17 cellular contexts compared by ENCODE assay signal in genomic region chr2:179170897-179171296, GRCh38.
A peak's percentile ranks its signal among the peaks of the same experiment; 100 is the strongest.
DNase-seq lines count a peak whose midpoint lies in the region; ATAC-seq and TF ChIP-seq lines count a peak whose summit lies in the region.
"Had no signal": no experiment of that assay in that cellular context is flagged by ENCODE, and none has a peak within 500 bp of the region (broad histone marks: within the 10 kb centered on the region; RNA-seq: fewer than 3 reads in every experiment).

No MANE protein-coding gene starts in this region.

- peak overlapping the region; percentile 64 for H3K27ac Mint-ChIP-seq in MCF 10A (ENCODE audit: low read depth, unreplicated experiment)
- H3K27ac Mint-ChIP-seq: CD4-positive, CD25-positive, alpha-beta regulatory T cell; T-helper 1 cell treated with Interleukin-12 subunit alpha and Interleukin-12 subunit beta and Interleukin-4 antibody, amounts not matched to agents 30 μg/mL and 1 μg/mL, for 36 hours had no signal

- no peak for TF ChIP-seq POLR2A in breast epithelium (IDR thresholded peaks at IDR 0.05)

- POLR2A ChIA-PET in MCF 10A (lab: Yijun Ruan, JAX) (interaction anchor here (1.3 kb wide), 1 partner anchor 9 kb away, joined by 4 read pairs; no protein-coding TSS in a partner anchor), RWPE1 (lab: Yijun Ruan, JAX; ENCODE audit: low non-redundant PET) (no interaction called here)

- no peaks in the 10 kb centered on the region for H3K36me3 ChIP-seq in breast epithelium

- CTCF ChIA-PET in MCF 10A (lab: Yijun Ruan, JAX), result no interaction called here
- CTCF ChIA-PET in RWPE1 (lab: Yijun Ruan, JAX), result no interaction called here

- no peak for ATAC-seq in HG03045 (IDR thresholded peaks at IDR 0.05; ENCODE audit: unreplicated experiment)
- ATAC-seq: Panc1 had no signal

- no peak for TF ChIP-seq CTCF in MCF 10A (IDR thresholded peaks at IDR 0.05; ENCODE audit: unreplicated experiment)
- no peak for TF ChIP-seq CTCF in breast epithelium (IDR thresholded peaks at IDR 0.05)
- no peak for TF ChIP-seq CTCF in RWPE1 (conservative IDR thresholded peaks at IDR 0.05; ENCODE audit: low read depth)

- H3K9me3 Mint-ChIP-seq in MCF 10A (ENCODE audit: unreplicated experiment), result no peaks in the 10 kb centered on the region
- H3K9me3 Mint-ChIP-seq: T-helper 1 cell treated with Interleukin-12 subunit alpha and Interleukin-12 subunit beta and Interleukin-4 antibody, amounts not matched to agents 30 μg/mL and 1 μg/mL, for 36 hours had no signal

- H3K27ac ChIP-seq in breast epithelium, result no peak overlapping the region
- no peak overlapping the region for H3K27ac ChIP-seq in RWPE1

- no peak overlapping the region for H3K4me3 ChIP-seq in breast epithelium

- no peak overlapping the region for H3K4me3 Mint-ChIP-seq in MCF 10A (ENCODE audit: unreplicated experiment)
- H3K4me3 Mint-ChIP-seq: CD4-positive, CD25-positive, alpha-beta regulatory T cell; T-helper 1 cell treated with Interleukin-12 subunit alpha and Interleukin-12 subunit beta and Interleukin-4 antibody, amounts not matched to agents 30 μg/mL and 1 μg/mL, for 36 hours had no signal

- DNase-seq in MCF 10A (ENCODE audit: unreplicated experiment) (no peak), breast epithelium (ENCODE audit: low spot score in 2 of 2) (no peak), NAMALWA (ENCODE audit: low spot score) (peak; percentile 5), germinal center (ENCODE audit: low spot score) (peak; percentile 6), RWPE1 (ENCODE audit: low spot score) (no peak), HT-29 (ENCODE audit: low spot score) (no peak), T-helper 9 cell (no peak)
- DNase-seq: CD4-positive, CD25-positive, alpha-beta regulatory T cell; GOT3; HCEC 1CT; NCI-H1105 treated with DMSO at 0.1 percent for 48 hours; NCI-H2081; NCI-H2171 treated with DMSO at 0.1 percent for 48 hours; NCI-H526 had no signal

- no peaks in the 10 kb centered on the region for H3K4me1 ChIP-seq in breast epithelium

- H3K27me3 Mint-ChIP-seq in MCF 10A (ENCODE audit: insufficient read depth, unreplicated experiment), result no peaks in the 10 kb centered on the region
- H3K27me3 Mint-ChIP-seq: CD4-positive, CD25-positive, alpha-beta regulatory T cell had no signal

- H3K36me3 Mint-ChIP-seq in MCF 10A (ENCODE audit: insufficient read depth, unreplicated experiment), result peaks cover 38% of the 10 kb centered on the region

- no peaks in the 10 kb centered on the region for H3K9me3 ChIP-seq in breast epithelium

- no TSS peak for BruUV-seq in MCF 10A (replicated peaks; lab: Mats Ljungman, UMichigan)

- H3K27me3 ChIP-seq in breast epithelium, result no peaks in the 10 kb centered on the region

- no peaks in the 10 kb centered on the region for H3K4me1 Mint-ChIP-seq in MCF 10A (ENCODE audit: insufficient read depth, unreplicated experiment)

- intact Hi-C loops in MCF 10A (cut with micrococcal nuclease) (no loop called here), breast epithelium (cut with DNase I; ENCODE audit: low total_unique reads) (no loop called here)

Comparison
In these comparisons a context has a peak if more than half of its experiments do, and no peak if none do; other contexts are left out.
1. DNase-seq: peak in NAMALWA (single experiment) and germinal center (single experiment); none in MCF 10A (single experiment), breast epithelium (0 of 2), RWPE1 (single experiment), HT-29 (single experiment) and T-helper 9 cell (single experiment).